ENCODE assay signal across 8 cellular contexts in the genomic region with DNA sequence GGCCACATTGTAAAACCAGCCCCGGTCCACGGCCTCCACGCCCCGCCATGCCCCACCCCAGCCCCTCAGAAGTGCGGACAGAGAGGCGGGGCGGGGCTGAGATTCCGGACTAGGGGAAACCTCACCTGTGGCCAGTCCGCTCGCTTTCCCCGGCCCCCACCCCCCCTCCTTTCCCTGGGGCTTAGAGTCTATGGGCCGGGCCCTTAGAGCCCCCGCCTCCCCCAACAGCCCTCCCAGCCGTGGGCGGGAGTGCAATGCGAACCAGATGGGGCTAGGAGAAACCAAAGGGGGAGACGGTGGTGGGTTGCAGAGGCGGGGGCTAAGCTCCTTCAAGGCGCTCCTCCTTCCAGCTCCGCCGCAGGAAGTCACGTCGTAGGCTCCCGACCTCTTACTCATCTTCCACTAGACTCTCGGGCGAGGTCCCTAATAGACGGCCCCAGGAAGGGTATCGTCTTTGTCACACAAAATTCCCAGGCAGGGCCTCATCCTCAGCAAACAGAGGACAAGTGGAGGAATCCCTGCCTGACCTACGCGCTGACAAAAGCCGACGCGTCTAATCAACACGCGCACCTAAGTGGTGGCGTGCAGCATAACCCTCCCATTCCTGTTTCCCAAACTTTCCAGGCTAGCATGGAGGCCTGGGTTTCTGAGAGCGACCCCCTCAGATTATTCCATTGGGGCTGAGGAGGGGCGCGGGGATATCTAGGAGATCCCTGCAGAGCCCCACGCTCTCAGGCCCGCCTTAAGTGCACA. TPM values are rescaled to one million over a fixed set of nuclear protein-coding genes. Genes with fewer than 3 reads are reported as not detected.
DNase-seq lines count a peak whose midpoint lies in the region; ATAC-seq, FAIRE-seq and TF ChIP-seq lines count a peak whose summit lies in the region.

No MANE protein-coding gene starts in this region.

- peak; percentile 34 for FAIRE-seq in HepG2 (lab: Jason Lieb, UNC)

- WGBS in HepG2 (ENCODE audit: low lambda C conversion rate): 0% methylated on average over 1 of the region's 41 CpGs

- TF ChIP-seq EP300 in HepG2 (IDR thresholded peaks at IDR 0.05; ENCODE audit: low read depth in 2 of 2, low read length in 2 of 2) (no peak), HepG2 (CRISPR knock-in tag; IDR thresholded peaks at IDR 0.05; ENCODE audit: borderline replicate concordance) (no peak)

- TF ChIP-seq POLR2A in HepG2 (IDR thresholded peaks at IDR 0.05; ENCODE audit: insufficient read depth in 1 of 2, low read depth in 2 of 2, low read length in 2 of 2): peak in 1 of 2 experiments; percentile 65; a peak in 1 of 4 replicates

- peak overlapping the region; percentile 90 for H3K4me2 ChIP-seq in HepG2 (ENCODE audit: low read depth, low read length)

- DNase-seq in NCI-H2029 (lab: John Stamatoyannopoulos, UW) (peak; percentile 20), NCI-H2029 treated with DMSO at 0.1 percent for 48 hours (lab: John Stamatoyannopoulos, UW) (no peak), NCI-H2171 (lab: John Stamatoyannopoulos, UW) (peak; percentile 89), choroid plexus epithelial cell (ENCODE audit: low read depth) (peak; percentile 95), HepG2 (ENCODE audit: low spot score) (peak; percentile 60)
- DNase-seq in activated CD4-positive, alpha-beta T cell treated with anti-CD3 and anti-CD28 coated beads for 36 hours: peak; percentile 93
- peak; percentile 82 to 93 for DNase-seq in stimulated activated CD4-positive, alpha-beta T cell treated with anti-CD3 and anti-CD28 coated beads, Interleukin-4, amount 100 ng/mL, for 4 hours

- peak overlapping the region; percentile 69 for H3K4me3 ChIP-seq in choroid plexus epithelial cell (ENCODE audit: low read depth, low read length)
- H3K4me3 ChIP-seq in HepG2 (replicated peaks in 1 of 3; ENCODE audit: insufficient read depth in 1 of 3, low read depth in 2 of 3, low read length in 3 of 3): peak overlapping the region; percentile 64 to 82 (median 70)

- H3K9me3 ChIP-seq in HepG2 (ENCODE audit: low read length): no peaks in the 10 kb centered on the region

- TF ChIP-seq CTCF in choroid plexus epithelial cell (conservative IDR thresholded peaks at IDR 0.05; ENCODE audit: low read depth, low read length) (no peak), HepG2 (CRISPR knock-in tag; IDR thresholded peaks at IDR 0.05) (no peak)

- H3K27me3 ChIP-seq in HepG2 (ENCODE audit: control insufficient read depth in 1 of 2, insufficient read depth in 2 of 2, low read length in 2 of 2): no peaks in the 10 kb centered on the region; a peak in 1 of 5 replicates

- H3K4me3 Mint-ChIP-seq in activated CD4-positive, alpha-beta T cell treated with anti-CD3 and anti-CD28 coated beads for 36 hours: peak overlapping the region; percentile 93

- POLR2A ChIA-PET in activated CD4-positive, alpha-beta T cell treated with anti-CD3 and anti-CD28 coated beads for 36 hours (lab: Charles Lee): interaction anchor here (0.6 to 2.1 kb wide), 7 partner anchors 9 to 404 kb away, joined by 3 to 12 read pairs (median 6); a partner anchor contains a TSS
- POLR2A ChIA-PET in HepG2 (lab: Yijun Ruan, JAX): interaction anchor here (0.9 to 5.0 kb wide), 9 partner anchors 8 to 142 kb away, joined by 3 to 184 read pairs (median 5); a partner anchor contains a TSS

- intact Hi-C loops in activated CD4-positive, alpha-beta T cell treated with anti-CD3 and anti-CD28 coated beads for 36 hours (cut with DNase I, micrococcal nuclease): loop anchor here (1.0 to 10.0 kb wide), 19 partner anchors 10 to 1153 kb away; a partner anchor contains a TSS
- intact Hi-C loops in HepG2 (cut with micrococcal nuclease; ENCODE audit: unreplicated experiment): loop anchor here (1.0 to 2.0 kb wide), 2 partner anchors 14 to 23 kb away; a partner anchor contains a TSS

- peaks cover 5 to 21% of the 10 kb centered on the region in 2 experiments; a peak in 4 of 5 replicates for H3K36me3 ChIP-seq in HepG2 (replicated peaks in 1 of 2; ENCODE audit: control insufficient read depth in 1 of 2, insufficient read depth in 2 of 2, low read length in 2 of 2)

- peak; percentile 34 for ATAC-seq in HG02852 (IDR thresholded peaks at IDR 0.05; ENCODE audit: unreplicated experiment)
- ATAC-seq in activated CD4-positive, alpha-beta T cell treated with anti-CD3 and anti-CD28 coated beads for 36 hours: peak; percentile 45
- ATAC-seq in HepG2: peak; percentile 36

- BruUV-seq in HepG2 (replicated peaks; lab: Mats Ljungman, UMichigan): TSS peak; percentile 68

- in situ Hi-C loops in HepG2 (cut with HindIII; ENCODE audit: extremely low pct_ligation_motif_present, low pct_unique_long_range_greater_than_20kb): no loop called here

- H3K4me1 ChIP-seq in HepG2 (ENCODE audit: insufficient read depth, low read length): peaks cover 28% of the 10 kb centered on the region

- peaks cover 15% of the 10 kb centered on the region for H3K79me2 ChIP-seq in HepG2 (ENCODE audit: insufficient read depth, low read length)

- no peaks in the 10 kb centered on the region for H4K20me1 ChIP-seq in HepG2 (ENCODE audit: insufficient read depth, low read length)

- H3K27me3 Mint-ChIP-seq in activated CD4-positive, alpha-beta T cell treated with anti-CD3 and anti-CD28 coated beads for 36 hours: no peaks in the 10 kb centered on the region

- CTCF ChIA-PET in activated CD4-positive, alpha-beta T cell treated with anti-CD3 and anti-CD28 coated beads for 36 hours (lab: Charles Lee): interaction anchor here (0.5 to 24.0 kb wide), 7 partner anchors 16 to 139 kb away, joined by 3 to 411 read pairs (median 3); a partner anchor contains a TSS
- CTCF ChIA-PET in HepG2 (lab: Yijun Ruan, JAX; ENCODE audit: low intra/inter-chr PET ratio, low total read pairs): no interaction called here

- peaks cover 59% of the 10 kb centered on the region for H3K4me1 Mint-ChIP-seq in activated CD4-positive, alpha-beta T cell treated with anti-CD3 and anti-CD28 coated beads for 36 hours

- peak overlapping the region; percentile 95 for H3K27ac Mint-ChIP-seq in activated CD4-positive, alpha-beta T cell treated with anti-CD3 and anti-CD28 coated beads for 36 hours

- peaks cover 38% of the 10 kb centered on the region for H3K36me3 Mint-ChIP-seq in activated CD4-positive, alpha-beta T cell treated with anti-CD3 and anti-CD28 coated beads for 36 hours (ENCODE audit: low read depth)

- H3K9ac ChIP-seq in HepG2 (ENCODE audit: insufficient read depth, low read depth, low read length): peak overlapping the region; percentile 70

- no peaks in the 10 kb centered on the region for H3K9me3 Mint-ChIP-seq in activated CD4-positive, alpha-beta T cell treated with anti-CD3 and anti-CD28 coated beads for 36 hours (ENCODE audit: low read depth)

- no peak for TF ChIP-seq RAD21 in HepG2 (CRISPR knock-in tag; IDR thresholded peaks at IDR 0.05)

- H3K27ac ChIP-seq in HepG2 (ENCODE audit: extremely low read length, insufficient read depth, low read length): peak overlapping the region; percentile 88

- H2AFZ ChIP-seq in HepG2 (ENCODE audit: low read length): no peak overlapping the region

RNA-seq across cellular contexts. Expression of a gene that starts 1.0 kb away (rescaled TPM):
- total RNA-seq in activated CD4-positive, alpha-beta T cell treated with anti-CD3 and anti-CD28 coated beads for 36 hours: 10 to 100 TPM; 46.8 to 48.6 TPM
- 11.0 and 11.7 TPM in 2 replicates for total RNA-seq in HepG2 (2016; rRNA removed; fragmentation: Illumina TruSeq; extraction: Trizol)
- 3.0 and 3.6 TPM in 2 replicates for total RNA-seq in HepG2 (2016; cell fraction: cytosol; rRNA removed; fragmentation: Illumina TruSeq; extraction: Trizol; ENCODE audit: low read depth)
- total RNA-seq in HepG2 (2016; cell fraction: insoluble cytoplasmic fraction; rRNA removed; fragmentation: Illumina TruSeq; extraction: Trizol): 11.0 and 11.7 TPM in 2 replicates
- total RNA-seq in HepG2 (2016; cell fraction: membrane; rRNA removed; fragmentation: Illumina TruSeq; extraction: Trizol): 6.6 and 6.9 TPM in 2 replicates
- total RNA-seq in HepG2 (2016; cell fraction: nucleus; rRNA removed; fragmentation: Illumina TruSeq; extraction: Trizol): 5.9 and 6.3 TPM in 2 replicates
- 12.9 and 17.5 TPM in 2 replicates for polyA plus RNA-seq in HepG2 (2011; rRNA removed)
- 11.8 and 13.8 TPM in 2 replicates for polyA plus RNA-seq in HepG2 (2011; cell fraction: cytosol; rRNA removed)
- polyA plus RNA-seq in HepG2 (2011; cell fraction: nucleus; rRNA removed): 15.3 and 15.9 TPM in 2 replicates
- polyA plus RNA-seq in HepG2 (2012): 8.1 and 11.0 TPM in 2 replicates
- 1.9 and 2.1 TPM in 2 replicates for polyA plus RNA-seq in HepG2 (2016; cell fraction: cytosol; fragmentation: Illumina TruSeq; extraction: Trizol; ENCODE audit: low read depth)
- polyA plus RNA-seq in HepG2 (2016; cell fraction: insoluble cytoplasmic fraction; fragmentation: Illumina TruSeq; extraction: Trizol; ENCODE audit: low read depth): 11.1 and 11.2 TPM in 2 replicates
- polyA plus RNA-seq in HepG2 (2016; cell fraction: membrane; fragmentation: Illumina TruSeq; extraction: Trizol; ENCODE audit: low read depth): 4.3 and 4.7 TPM in 2 replicates
- 14.2 and 14.8 TPM in 2 replicates for polyA plus RNA-seq in HepG2 (2016; cell fraction: nucleus; fragmentation: Illumina TruSeq; extraction: Trizol; ENCODE audit: insufficient read depth, low read depth)
- polyA minus RNA-seq in HepG2 (2011; rRNA and poly(A)+ RNA removed; ENCODE audit: low replicate concordance): 19.1 and 23.7 TPM in 2 replicates
- polyA minus RNA-seq in HepG2 (2011; cell fraction: cytosol; rRNA and poly(A)+ RNA removed): 9.8 and 9.9 TPM in 2 replicates
- polyA minus RNA-seq in HepG2 (2011; cell fraction: nucleus; rRNA and poly(A)+ RNA removed): 5.2 and 7.7 TPM in 2 replicates

RNA-seq across cellular contexts. Expression of a gene that starts 9.3 kb away (rescaled TPM):
- total RNA-seq in activated CD4-positive, alpha-beta T cell treated with anti-CD3 and anti-CD28 coated beads for 36 hours: 10 to 100 TPM; 79.0 to 81.1 TPM
- total RNA-seq in HepG2 (2016; rRNA removed; fragmentation: Illumina TruSeq; extraction: Trizol): 8.3 and 12.9 TPM in 2 replicates
- 1.1 and 1.5 TPM in 2 replicates for total RNA-seq in HepG2 (2016; cell fraction: cytosol; rRNA removed; fragmentation: Illumina TruSeq; extraction: Trizol; ENCODE audit: low read depth)
- total RNA-seq in HepG2 (2016; cell fraction: insoluble cytoplasmic fraction; rRNA removed; fragmentation: Illumina TruSeq; extraction: Trizol): 8.4 and 12.6 TPM in 2 replicates
- 3.9 and 4.4 TPM in 2 replicates for total RNA-seq in HepG2 (2016; cell fraction: membrane; rRNA removed; fragmentation: Illumina TruSeq; extraction: Trizol)
- total RNA-seq in HepG2 (2016; cell fraction: nucleus; rRNA removed; fragmentation: Illumina TruSeq; extraction: Trizol): 18.4 and 20.1 TPM in 2 replicates
- polyA plus RNA-seq in HepG2 (2011; rRNA removed): 7.4 and 11.4 TPM in 2 replicates
- polyA plus RNA-seq in HepG2 (2011; cell fraction: cytosol; rRNA removed): 4.1 and 4.8 TPM in 2 replicates
- polyA plus RNA-seq in HepG2 (2011; cell fraction: nucleus; rRNA removed): 14.3 and 15.1 TPM in 2 replicates
- polyA plus RNA-seq in HepG2 (2012): 4.5 and 6.4 TPM in 2 replicates
- polyA plus RNA-seq in HepG2 (2016; cell fraction: cytosol; fragmentation: Illumina TruSeq; extraction: Trizol; ENCODE audit: low read depth): 0.51 and 0.62 TPM in 2 replicates
- 5.7 and 6.0 TPM in 2 replicates for polyA plus RNA-seq in HepG2 (2016; cell fraction: insoluble cytoplasmic fraction; fragmentation: Illumina TruSeq; extraction: Trizol; ENCODE audit: low read depth)
- 1.6 and 1.9 TPM in 2 replicates for polyA plus RNA-seq in HepG2 (2016; cell fraction: membrane; fragmentation: Illumina TruSeq; extraction: Trizol; ENCODE audit: low read depth)
- 24.7 and 25.8 TPM in 2 replicates for polyA plus RNA-seq in HepG2 (2016; cell fraction: nucleus; fragmentation: Illumina TruSeq; extraction: Trizol; ENCODE audit: insufficient read depth, low read depth)
- 11.6 and 44.1 TPM in 2 replicates for polyA minus RNA-seq in HepG2 (2011; rRNA and poly(A)+ RNA removed; ENCODE audit: low replicate concordance)
- polyA minus RNA-seq in HepG2 (2011; cell fraction: cytosol; rRNA and poly(A)+ RNA removed): 3.4 and 5.6 TPM in 2 replicates
- polyA minus RNA-seq in HepG2 (2011; cell fraction: nucleus; rRNA and poly(A)+ RNA removed): 11.1 and 11.2 TPM in 2 replicates

RNA-seq across cellular contexts. Expression of a gene that starts 23.3 kb away (rescaled TPM):
- 100 to 1,000 TPM; 250 to 288 TPM for total RNA-seq in activated CD4-positive, alpha-beta T cell treated with anti-CD3 and anti-CD28 coated beads for 36 hours
- total RNA-seq in HepG2 (2016; rRNA removed; fragmentation: Illumina TruSeq; extraction: Trizol): 19.4 and 28.0 TPM in 2 replicates
- total RNA-seq in HepG2 (2016; cell fraction: cytosol; rRNA removed; fragmentation: Illumina TruSeq; extraction: Trizol; ENCODE audit: low read depth): 6.8 and 8.2 TPM in 2 replicates
- total RNA-seq in HepG2 (2016; cell fraction: insoluble cytoplasmic fraction; rRNA removed; fragmentation: Illumina TruSeq; extraction: Trizol): 16.5 and 28.8 TPM in 2 replicates
- 12.1 and 12.8 TPM in 2 replicates for total RNA-seq in HepG2 (2016; cell fraction: membrane; rRNA removed; fragmentation: Illumina TruSeq; extraction: Trizol)
- 25.5 and 33.3 TPM in 2 replicates for total RNA-seq in HepG2 (2016; cell fraction: nucleus; rRNA removed; fragmentation: Illumina TruSeq; extraction: Trizol)
- 62.2 and 68.7 TPM in 2 replicates for polyA plus RNA-seq in HepG2 (2011; rRNA removed)
- 28.2 and 38.4 TPM in 2 replicates for polyA plus RNA-seq in HepG2 (2011; cell fraction: cytosol; rRNA removed)
- polyA plus RNA-seq in HepG2 (2011; cell fraction: nucleus; rRNA removed): 203 and 258 TPM in 2 replicates
- polyA plus RNA-seq in HepG2 (2012): 33.9 and 37.3 TPM in 2 replicates
- polyA plus RNA-seq in HepG2 (2016; cell fraction: cytosol; fragmentation: Illumina TruSeq; extraction: Trizol; ENCODE audit: low read depth): 3.4 and 3.9 TPM in 2 replicates
- polyA plus RNA-seq in HepG2 (2016; cell fraction: insoluble cytoplasmic fraction; fragmentation: Illumina TruSeq; extraction: Trizol; ENCODE audit: low read depth): 16.5 and 19.0 TPM in 2 replicates
- polyA plus RNA-seq in HepG2 (2016; cell fraction: membrane; fragmentation: Illumina TruSeq; extraction: Trizol; ENCODE audit: low read depth): 8.0 and 8.1 TPM in 2 replicates
- polyA plus RNA-seq in HepG2 (2016; cell fraction: nucleus; fragmentation: Illumina TruSeq; extraction: Trizol; ENCODE audit: insufficient read depth, low read depth): 87.2 and 88.4 TPM in 2 replicates
- polyA minus RNA-seq in HepG2 (2011; rRNA and poly(A)+ RNA removed; ENCODE audit: low replicate concordance): 65.8 and 169 TPM in 2 replicates
- 16.4 and 22.5 TPM in 2 replicates for polyA minus RNA-seq in HepG2 (2011; cell fraction: cytosol; rRNA and poly(A)+ RNA removed)
- 34.6 and 43.3 TPM in 2 replicates for polyA minus RNA-seq in HepG2 (2011; cell fraction: nucleus; rRNA and poly(A)+ RNA removed)

RNA-seq across cellular contexts. Expression of a gene that starts 37.9 kb away (rescaled TPM):
- 1 to 10 TPM; 2.4 to 2.6 TPM for total RNA-seq in activated CD4-positive, alpha-beta T cell treated with anti-CD3 and anti-CD28 coated beads for 36 hours
- 5.3 TPM in 2 replicates for total RNA-seq in HepG2 (2016; rRNA removed; fragmentation: Illumina TruSeq; extraction: Trizol)
- 0.61 and 0.62 TPM in 2 replicates for total RNA-seq in HepG2 (2016; cell fraction: cytosol; rRNA removed; fragmentation: Illumina TruSeq; extraction: Trizol; ENCODE audit: low read depth)
- 2.6 and 4.1 TPM in 2 replicates for total RNA-seq in HepG2 (2016; cell fraction: insoluble cytoplasmic fraction; rRNA removed; fragmentation: Illumina TruSeq; extraction: Trizol)
- 0.69 and 0.71 TPM in 2 replicates for total RNA-seq in HepG2 (2016; cell fraction: membrane; rRNA removed; fragmentation: Illumina TruSeq; extraction: Trizol)
- 2.9 and 4.9 TPM in 2 replicates for total RNA-seq in HepG2 (2016; cell fraction: nucleus; rRNA removed; fragmentation: Illumina TruSeq; extraction: Trizol)
- 6.0 and 10.6 TPM in 2 replicates for polyA plus RNA-seq in HepG2 (2011; rRNA removed)
- 2.8 and 3.1 TPM in 2 replicates for polyA plus RNA-seq in HepG2 (2011; cell fraction: cytosol; rRNA removed)
- polyA plus RNA-seq in HepG2 (2011; cell fraction: nucleus; rRNA removed): 26.7 and 34.0 TPM in 2 replicates
- 6.9 and 13.6 TPM in 2 replicates for polyA plus RNA-seq in HepG2 (2012)
- 0.20 and 0.40 TPM in 2 replicates for polyA plus RNA-seq in HepG2 (2016; cell fraction: cytosol; fragmentation: Illumina TruSeq; extraction: Trizol; ENCODE audit: low read depth)
- 2.6 TPM in 2 replicates for polyA plus RNA-seq in HepG2 (2016; cell fraction: insoluble cytoplasmic fraction; fragmentation: Illumina TruSeq; extraction: Trizol; ENCODE audit: low read depth)
- polyA plus RNA-seq in HepG2 (2016; cell fraction: membrane; fragmentation: Illumina TruSeq; extraction: Trizol; ENCODE audit: low read depth): 0.34 and 1.5 TPM in 2 replicates
- polyA plus RNA-seq in HepG2 (2016; cell fraction: nucleus; fragmentation: Illumina TruSeq; extraction: Trizol; ENCODE audit: insufficient read depth, low read depth): 7.9 and 10.3 TPM in 2 replicates
- polyA minus RNA-seq in HepG2 (2011; rRNA and poly(A)+ RNA removed; ENCODE audit: low replicate concordance): 0.28 and 14.9 TPM in 2 replicates
- polyA minus RNA-seq in HepG2 (2011; cell fraction: cytosol; rRNA and poly(A)+ RNA removed): 2.3 and 3.9 TPM in 2 replicates
- polyA minus RNA-seq in HepG2 (2011; cell fraction: nucleus; rRNA and poly(A)+ RNA removed): 11.2 and 13.8 TPM in 2 replicates

RNA-seq across cellular contexts. Expression of a gene that starts 40.4 kb away (rescaled TPM):
- 1 to 10 TPM; 1.8 to 2.7 TPM for total RNA-seq in activated CD4-positive, alpha-beta T cell treated with anti-CD3 and anti-CD28 coated beads for 36 hours
- total RNA-seq in HepG2 (2016; rRNA removed; fragmentation: Illumina TruSeq; extraction: Trizol): 14.7 and 16.5 TPM in 2 replicates
- total RNA-seq in HepG2 (2016; cell fraction: cytosol; rRNA removed; fragmentation: Illumina TruSeq; extraction: Trizol; ENCODE audit: low read depth): 7.0 and 7.1 TPM in 2 replicates
- total RNA-seq in HepG2 (2016; cell fraction: insoluble cytoplasmic fraction; rRNA removed; fragmentation: Illumina TruSeq; extraction: Trizol): 12.6 and 13.0 TPM in 2 replicates
- total RNA-seq in HepG2 (2016; cell fraction: membrane; rRNA removed; fragmentation: Illumina TruSeq; extraction: Trizol): 9.7 and 10.2 TPM in 2 replicates
- 47.7 and 58.7 TPM in 2 replicates for total RNA-seq in HepG2 (2016; cell fraction: nucleus; rRNA removed; fragmentation: Illumina TruSeq; extraction: Trizol)
- polyA plus RNA-seq in HepG2 (2011; rRNA removed): 30.8 and 33.6 TPM in 2 replicates
- polyA plus RNA-seq in HepG2 (2011; cell fraction: cytosol; rRNA removed): 30.4 and 39.0 TPM in 2 replicates
- polyA plus RNA-seq in HepG2 (2011; cell fraction: nucleus; rRNA removed): 188 and 243 TPM in 2 replicates
- 92.4 and 98.3 TPM in 2 replicates for polyA plus RNA-seq in HepG2 (2012)
- 2.5 TPM in 2 replicates for polyA plus RNA-seq in HepG2 (2016; cell fraction: cytosol; fragmentation: Illumina TruSeq; extraction: Trizol; ENCODE audit: low read depth)
- polyA plus RNA-seq in HepG2 (2016; cell fraction: insoluble cytoplasmic fraction; fragmentation: Illumina TruSeq; extraction: Trizol; ENCODE audit: low read depth): 11.6 and 18.1 TPM in 2 replicates
- polyA plus RNA-seq in HepG2 (2016; cell fraction: membrane; fragmentation: Illumina TruSeq; extraction: Trizol; ENCODE audit: low read depth): 4.9 TPM in 2 replicates
- 95.2 and 99.3 TPM in 2 replicates for polyA plus RNA-seq in HepG2 (2016; cell fraction: nucleus; fragmentation: Illumina TruSeq; extraction: Trizol; ENCODE audit: insufficient read depth, low read depth)
- 6.6 and 218 TPM in 2 replicates for polyA minus RNA-seq in HepG2 (2011; rRNA and poly(A)+ RNA removed; ENCODE audit: low replicate concordance)
- polyA minus RNA-seq in HepG2 (2011; cell fraction: cytosol; rRNA and poly(A)+ RNA removed): 92.2 and 104 TPM in 2 replicates
- 85.0 and 102 TPM in 2 replicates for polyA minus RNA-seq in HepG2 (2011; cell fraction: nucleus; rRNA and poly(A)+ RNA removed)
